Comparison of ENCODE assay signal across 1 cellular context in genomic region chr3:123535580-123535979, GRCh38.
TF ChIP-seq lines count a peak whose summit lies in the region.

No MANE protein-coding gene starts in this region.

TF ChIP-seq in IMR-90, 13 proteins besides CTCF, POLR2A, EP300 and RAD21:
- TF ChIP-seq FOS (IDR thresholded peaks at IDR 0.05; ENCODE audit: low read depth, low read length) (no peak), CHD1 (IDR thresholded peaks at IDR 0.05; ENCODE audit: low read depth, low read length) (no peak), CEBPB (IDR thresholded peaks at IDR 0.05; ENCODE audit: low read depth, low read length) (peak; percentile 66; the same call in 1 of the 2 replicates), NFE2L2 (IDR thresholded peaks at IDR 0.05; ENCODE audit: low read depth, low read length) (no peak), RCOR1 (IDR thresholded peaks at IDR 0.05; ENCODE audit: insufficient replicate concordance, low read length) (no peak), MAZ (IDR thresholded peaks at IDR 0.05; ENCODE audit: borderline replicate concordance, low read depth, low read length) (no peak)
